Comparison of ENCODE assay signal across 3 cellular contexts in the genomic region with DNA sequence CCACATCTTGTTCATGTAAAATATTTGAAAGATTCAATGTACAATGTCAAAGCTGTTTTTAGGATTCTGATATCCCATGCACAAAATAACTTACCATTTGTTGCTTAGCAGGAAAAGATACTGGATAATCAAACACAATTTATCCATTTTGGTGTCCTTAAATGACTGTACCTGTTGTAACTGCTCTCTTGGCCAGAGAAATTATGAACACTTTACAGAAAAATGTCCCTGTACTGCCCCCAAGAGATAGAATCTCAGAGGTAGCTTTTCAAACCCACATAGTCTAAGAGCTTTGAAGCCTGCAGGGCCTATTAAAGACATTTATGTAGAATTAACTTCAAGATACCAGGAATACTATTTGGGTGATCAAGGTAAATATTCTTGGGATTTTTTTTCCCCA.
TF ChIP-seq lines count a peak whose summit lies in the region.

No MANE protein-coding gene starts in this region.

TF ChIP-seq in A549, 52 proteins besides CTCF, POLR2A, EP300 and RAD21:
- TF ChIP-seq MAFK (IDR thresholded peaks at IDR 0.05; ENCODE audit: partially characterized antibody) = no peak
- TF ChIP-seq SMC3 (IDR thresholded peaks at IDR 0.05) = peak; percentile 59

TF ChIP-seq in SK-N-SH, 30 proteins besides CTCF, POLR2A, EP300 and RAD21:
- no peak for TF ChIP-seq RCOR1 (IDR thresholded peaks at IDR 0.05; ENCODE audit: low read length)
- TF ChIP-seq SIN3A (IDR thresholded peaks at IDR 0.05; ENCODE audit: borderline replicate concordance, low read depth, low read length) = no peak
- TF ChIP-seq PBX3 (IDR thresholded peaks at IDR 0.05) = no peak
- no peak for TF ChIP-seq FOSL2 (IDR thresholded peaks at IDR 0.05; ENCODE audit: borderline replicate concordance, low read depth)
- TF ChIP-seq TCF12 (IDR thresholded peaks at IDR 0.05) = no peak
- TF ChIP-seq, protein P1, sequence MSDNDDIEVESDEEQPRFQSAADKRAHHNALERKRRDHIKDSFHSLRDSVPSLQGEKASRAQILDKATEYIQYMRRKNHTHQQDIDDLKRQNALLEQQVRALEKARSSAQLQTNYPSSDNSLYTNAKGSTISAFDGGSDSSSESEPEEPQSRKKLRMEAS (IDR thresholded peaks at IDR 0.05; ENCODE audit: low read depth) = no peak
- no peak for TF ChIP-seq MXI1 (IDR thresholded peaks at IDR 0.05; ENCODE audit: low read depth, low read length)
- TF ChIP-seq, protein P2, sequence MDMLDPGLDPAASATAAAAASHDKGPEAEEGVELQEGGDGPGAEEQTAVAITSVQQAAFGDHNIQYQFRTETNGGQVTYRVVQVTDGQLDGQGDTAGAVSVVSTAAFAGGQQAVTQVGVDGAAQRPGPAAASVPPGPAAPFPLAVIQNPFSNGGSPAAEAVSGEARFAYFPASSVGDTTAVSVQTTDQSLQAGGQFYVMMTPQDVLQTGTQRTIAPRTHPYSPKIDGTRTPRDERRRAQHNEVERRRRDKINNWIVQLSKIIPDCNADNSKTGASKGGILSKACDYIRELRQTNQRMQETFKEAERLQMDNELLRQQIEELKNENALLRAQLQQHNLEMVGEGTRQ (IDR thresholded peaks at IDR 0.05; ENCODE audit: borderline replicate concordance, low read depth, low read length) = no peak
- TF ChIP-seq NFIC (IDR thresholded peaks at IDR 0.05; ENCODE audit: borderline replicate concordance) = no peak
- no peak for TF ChIP-seq GABPA (IDR thresholded peaks at IDR 0.05; ENCODE audit: low read depth)
- no peak for TF ChIP-seq IRF3 (IDR thresholded peaks at IDR 0.05; ENCODE audit: low read depth, low read length)

TF ChIP-seq in HEK293T, 16 proteins besides CTCF, POLR2A, EP300 and RAD21:
- TF ChIP-seq FOXM1 (IDR thresholded peaks at IDR 0.05; ENCODE audit: borderline replicate concordance) (no peak), SP1 (IDR thresholded peaks at IDR 0.05) (no peak), BHLHE40 (IDR thresholded peaks at IDR 0.05; ENCODE audit: borderline replicate concordance) (no peak), FOXK2 (IDR thresholded peaks at IDR 0.05) (no peak)
